Comparison of ENCODE assay signal across 20 cellular contexts in genomic region chr20:7610681-7611080, GRCh38.
DNase-seq lines count a peak whose midpoint lies in the region; ATAC-seq, FAIRE-seq and TF ChIP-seq lines count a peak whose summit lies in the region.
"Had no signal": no experiment of that assay in that cellular context is flagged by ENCODE, and none has a peak within 500 bp of the region (broad histone marks: within the 10 kb centered on the region; RNA-seq: fewer than 3 reads in every experiment).

No MANE protein-coding gene starts in this region.

- BruUV-seq in PC-3 (replicated peaks; lab: Mats Ljungman, UMichigan): no TSS peak

- H3F3A ChIP-seq in PC-3 (ENCODE audit: low read length, unreplicated experiment): no peaks in the 10 kb centered on the region

- no peaks in the 10 kb centered on the region for H3K4me1 ChIP-seq in A549
- peaks cover 12% of the 10 kb centered on the region for H3K4me1 ChIP-seq in PC-3 (ENCODE audit: insufficient read depth, low read length)
- no peaks in the 10 kb centered on the region for H3K4me1 ChIP-seq in Peyer's patch
- H3K4me1 ChIP-seq: BLaER1 treated with 17β-estradiol and CSF1 and Interleukin-3, amounts not matched to agents 10 nM and 100 nM; Caco-2 had no signal

- no peak overlapping the region for H2AFZ ChIP-seq in PC-3 (ENCODE audit: low read length)

- H3K36me3 ChIP-seq in PC-3 (ENCODE audit: low read depth, low read length) (no peaks in the 10 kb centered on the region), bronchial epithelial cell (ENCODE audit: control insufficient read depth, insufficient read depth, low read length) (no peaks in the 10 kb centered on the region), Peyer's patch (no peaks in the 10 kb centered on the region)
- H3K36me3 ChIP-seq: BLaER1 treated with 17β-estradiol and CSF1 and Interleukin-3, amounts not matched to agents 10 nM and 100 nM had no signal

- POLR2A ChIA-PET in A549 (lab: Yijun Ruan, JAX): no interaction called here
- POLR2A ChIA-PET in PC-3 (lab: Charles Lee; ENCODE audit: unreplicated experiment): no interaction called here

- DNase-seq in A549 (ENCODE audit: low read depth in 1 of 2, low spot score in 1 of 2) (no peak), PC-3 (peak; percentile 75), bronchial epithelial cell (ENCODE audit: low read depth) (peak; percentile 53), epithelial cell of esophagus (ENCODE audit: low read depth) (peak; percentile 9), GM12892 (ENCODE audit: insufficient read length) (no peak), GM19239 (ENCODE audit: insufficient read length, low spot score) (no peak), Peyer's patch (no peak)
- DNase-seq: 8988T; AML-193; Caco-2; Calu3; CD4-positive, alpha-beta T cell; CD8-positive, alpha-beta T cell; DMS79 treated with DMSO at 0.1 percent for 48 hours; GF-D8 had no signal

- TF ChIP-seq EP300 in A549 (IDR thresholded peaks at IDR 0.05): no peak

- H3K9me3 ChIP-seq in A549 (no peaks in the 10 kb centered on the region), PC-3 (ENCODE audit: low read length) (no peaks in the 10 kb centered on the region), Peyer's patch (no peaks in the 10 kb centered on the region)
- H3K9me3 ChIP-seq: BLaER1 treated with 17β-estradiol and CSF1 and Interleukin-3, amounts not matched to agents 10 nM and 100 nM; Caco-2 had no signal

- no peaks in the 10 kb centered on the region for H4K20me1 ChIP-seq in PC-3 (ENCODE audit: low read length)
- H4K20me1 ChIP-seq: BLaER1 treated with 17β-estradiol and CSF1 and Interleukin-3, amounts not matched to agents 10 nM and 100 nM had no signal

- CTCF ChIA-PET in A549 (lab: Yijun Ruan, JAX): no interaction called here
- CTCF ChIA-PET in PC-3 (lab: Charles Lee): no interaction called here

- FAIRE-seq in A549 (lab: Jason Lieb, UNC) (no peak), bronchial epithelial cell (lab: Jason Lieb, UNC) (no peak), GM12892 (lab: Jason Lieb, UNC) (no peak), GM19239 (lab: Jason Lieb, UNC) (no peak)
- FAIRE-seq: D721Med, GM12891, GM18507 had no signal

- TF ChIP-seq CTCF in A549 (IDR thresholded peaks at IDR 0.05) (no peak), PC-3 (conservative IDR thresholded peaks at IDR 0.05; ENCODE audit: low read depth, low read length) (no peak), bronchial epithelial cell (IDR thresholded peaks at IDR 0.05; ENCODE audit: insufficient read depth, low read length, severe bottlenecking) (no peak), epithelial cell of esophagus (IDR thresholded peaks at IDR 0.05; ENCODE audit: insufficient read depth, low read depth, low read length, missing control alignments) (no peak), Peyer's patch (IDR thresholded peaks at IDR 0.05) (no peak)

- H3K27ac ChIP-seq in A549 (no peak overlapping the region), PC-3 (ENCODE audit: low read length) (peak overlapping the region; percentile 4; the same call in 1 of the 2 replicates), Peyer's patch (no peak overlapping the region)
- H3K27ac ChIP-seq: BLaER1 treated with 17β-estradiol and CSF1 and Interleukin-3, amounts not matched to agents 10 nM and 100 nM; C4-2B had no signal

- TF ChIP-seq POLR2A in A549 (IDR thresholded peaks at IDR 0.05; ENCODE audit: low read length): no peak
- TF ChIP-seq POLR2A in GM12892 (IDR thresholded peaks at IDR 0.05; ENCODE audit: low read depth, low read length): no peak
- TF ChIP-seq POLR2A in Peyer's patch (IDR thresholded peaks at IDR 0.05): no peak

- no peak for ATAC-seq in A549
- peak; percentile 89 for ATAC-seq in PC-3
- ATAC-seq: CD8-positive, alpha-beta T cell had no signal

- H3K27me3 ChIP-seq in PC-3 (ENCODE audit: low read length): no peaks in the 10 kb centered on the region
- no peaks in the 10 kb centered on the region for H3K27me3 ChIP-seq in bronchial epithelial cell (ENCODE audit: control insufficient read depth, insufficient read depth, low read length)
- H3K27me3 ChIP-seq in Peyer's patch: no peaks in the 10 kb centered on the region
- H3K27me3 ChIP-seq: BLaER1 treated with 17β-estradiol and CSF1 and Interleukin-3, amounts not matched to agents 10 nM and 100 nM had no signal

- 7% methylated on average over 4 of the region's 4 CpGs for WGBS in A549 (ENCODE audit: missing lambda C conversion rate)

- intact Hi-C loops in PC-3 (cut with micrococcal nuclease): loop anchor here (2.0 kb wide), 2 partner anchors 62 to 248 kb away; no protein-coding TSS in a partner anchor

- H3K4me2 ChIP-seq in A549 (no peak overlapping the region), PC-3 (ENCODE audit: low read length) (peak overlapping the region; percentile 64)
- H3K4me2 ChIP-seq: BLaER1 treated with 17β-estradiol and CSF1 and Interleukin-3, amounts not matched to agents 10 nM and 100 nM had no signal

- H3K9me2 ChIP-seq in PC-3 (replicated peaks; ENCODE audit: low read length): no peaks in the 10 kb centered on the region

- no peaks in the 10 kb centered on the region for H3K79me2 ChIP-seq in PC-3 (ENCODE audit: low read length)

- H3K9ac ChIP-seq in PC-3 (ENCODE audit: low read length): no peak overlapping the region
- H3K9ac ChIP-seq: BLaER1 treated with 17β-estradiol and CSF1 and Interleukin-3, amounts not matched to agents 10 nM and 100 nM had no signal

- no peak for TF ChIP-seq RAD21 in A549 (conservative IDR thresholded peaks at IDR 0.05 in 1 of 2, IDR thresholded peaks at IDR 0.05 in 1 of 2)

- no peak overlapping the region for H3K4me3 ChIP-seq in A549
- H3K4me3 ChIP-seq in PC-3 (ENCODE audit: low read length): peak overlapping the region; percentile 14; the same call in 1 of the 2 replicates
- no peak overlapping the region for H3K4me3 ChIP-seq in bronchial epithelial cell (ENCODE audit: low read depth, low read length)
- H3K4me3 ChIP-seq in epithelial cell of esophagus (ENCODE audit: low read length): no peak overlapping the region
- H3K4me3 ChIP-seq in Peyer's patch: no peak overlapping the region
- H3K4me3 ChIP-seq: BLaER1 treated with 17β-estradiol and CSF1 and Interleukin-3, amounts not matched to agents 10 nM and 100 nM had no signal

TF ChIP-seq in A549, 52 proteins besides CTCF, POLR2A, EP300 and RAD21:
- TF ChIP-seq HOXA7 (CRISPR knock-in tag; IDR thresholded peaks at IDR 0.05) (no peak), FOSL2 (IDR thresholded peaks at IDR 0.05) (no peak), FOSL2 (CRISPR knock-in tag; IDR thresholded peaks at IDR 0.05) (peak; percentile 26; the same call in 1 of the 2 replicates)

Comparison
In these comparisons a context has a peak if more than half of its experiments do, and no peak if none do; other contexts are left out.
1. DNase-seq: peak in PC-3 (single experiment), bronchial epithelial cell (single experiment) and epithelial cell of esophagus (single experiment); none in A549 (0 of 2), GM12892 (single experiment), GM19239 (single experiment) and Peyer's patch (0 of 3).